Comparison of ENCODE assay signal across 25 cellular contexts in the genomic region with DNA sequence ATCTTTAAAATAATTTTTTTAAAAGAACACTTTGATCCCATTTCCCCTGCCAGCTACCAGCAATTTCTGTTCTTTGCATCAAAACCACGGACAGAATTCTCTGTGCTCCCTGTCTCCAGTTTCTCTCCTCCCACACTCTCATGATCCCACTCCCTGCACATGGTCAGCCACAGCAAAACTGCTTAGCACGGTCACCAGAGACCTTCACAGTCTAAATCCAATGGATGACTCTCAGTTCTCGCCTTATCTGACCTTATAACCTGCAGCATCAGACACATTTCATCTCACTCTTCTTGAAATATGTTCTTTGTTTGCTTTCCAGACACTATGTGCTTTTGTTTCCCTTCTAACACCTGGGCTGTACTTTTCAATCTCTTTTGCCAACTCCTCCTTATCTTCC.
"Had no signal": no experiment of that assay in that cellular context is flagged by ENCODE, and none has a peak within 500 bp of the region (broad histone marks: within the 10 kb centered on the region; RNA-seq: fewer than 3 reads in every experiment).

No MANE protein-coding gene starts in this region.

- H3K27me3 ChIP-seq: ascending aorta, breast epithelium, esophagus muscularis mucosa had no signal

- DNase-seq: activated CD4-positive, alpha-beta memory T cell treated with anti-CD3 and anti-CD28 coated beads, Interleukin-2, amount 10 ng/mL, durations not matched to agents 7 days and 5 days; activated CD4-positive, alpha-beta T cell treated with anti-CD3 and anti-CD28 coated beads for 1 hour; activated CD4-positive, alpha-beta T cell treated with anti-CD3 and anti-CD28 coated beads for 4 hours; activated CD4-positive, alpha-beta T cell treated with anti-CD3 and anti-CD28 coated beads, Interleukin-2, amount 10 ng/mL, durations not matched to agents 7 days and 5 days; activated CD4-positive, alpha-beta T cell treated with anti-CD3 and anti-CD28 coated beads, Interleukin-2, amount 50 U/mL, for 4 hours; activated CD8-positive, alpha-beta memory T cell treated with anti-CD3 and anti-CD28 coated beads, Interleukin-2, amount 50 U/mL, for 48 hours; activated gamma-delta T cell; activated naive CD4-positive, alpha-beta T cell; activated naive CD4-positive, alpha-beta T cell treated with anti-CD3 and anti-CD28 coated beads, Interleukin-2, amount 10 ng/mL, durations not matched to agents 7 days and 5 days; activated naive CD8-positive, alpha-beta T cell treated with anti-CD3 and anti-CD28 coated beads, Interleukin-2, amount 10 ng/mL, durations not matched to agents 7 days and 5 days; activated T-cell treated with anti-CD3 and anti-CD28 coated beads for 4 hours; activated T-cell treated with anti-CD3 and anti-CD28 coated beads, Interleukin-2, amount 50 U/mL, for 24 hours; activated T-cell treated with anti-CD3 and anti-CD28 coated beads, Interleukin-2, amount 50 U/mL, for 72 hours; cortex of kidney; dermis blood vessel endothelial cell; effector CD4-positive, alpha-beta T cell; effector memory CD8-positive, alpha-beta T cell; erythroblast; foreskin melanocyte; T-helper 2 cell had no signal

- FAIRE-seq: colon had no signal

- H3K4me1 ChIP-seq: breast epithelium had no signal

- H3K9me3 ChIP-seq: ascending aorta, breast epithelium, esophagus muscularis mucosa had no signal

- H3K27ac ChIP-seq: ascending aorta, breast epithelium, esophagus muscularis mucosa had no signal

- H3K4me3 ChIP-seq: ascending aorta, breast epithelium, esophagus muscularis mucosa had no signal

- ATAC-seq: effector memory CD8-positive, alpha-beta T cell; WTC11 had no signal

- H3K36me3 ChIP-seq: ascending aorta, breast epithelium, esophagus muscularis mucosa had no signal
